Comparison of ENCODE assay signal across 13 cellular contexts in the genomic region with DNA sequence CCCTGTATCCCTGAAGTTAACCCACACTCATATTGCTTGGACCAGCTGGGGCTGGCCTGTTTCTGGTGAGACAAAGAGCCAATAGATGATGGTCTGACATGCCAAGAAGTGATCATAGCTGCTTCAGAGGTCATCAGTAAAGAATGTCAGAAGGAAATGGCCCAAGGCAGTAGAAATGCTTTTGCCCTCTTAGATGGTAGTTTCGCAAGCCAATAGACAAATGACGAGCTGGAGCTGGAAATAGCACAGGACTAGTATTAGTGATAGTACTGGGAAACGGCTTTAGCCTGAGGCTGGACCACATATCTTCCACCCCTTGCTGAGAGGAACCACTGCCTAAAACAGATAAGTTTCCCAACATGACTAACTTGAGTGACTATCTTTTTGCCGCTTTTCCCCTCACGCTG.
DNase-seq lines count a peak whose midpoint lies in the region; ATAC-seq and TF ChIP-seq lines count a peak whose summit lies in the region.
"Had no signal": no experiment of that assay in that cellular context is flagged by ENCODE, and none has a peak within 500 bp of the region (broad histone marks: within the 10 kb centered on the region; RNA-seq: fewer than 3 reads in every experiment).

No MANE protein-coding gene starts in this region.

- no peak overlapping the region for H3K4me3 ChIP-seq in fibroblast of mammary gland (ENCODE audit: control insufficient read depth, low read depth, low read length)
- H3K4me3 ChIP-seq: stomach had no signal

- DNase-seq in H4 (ENCODE audit: low spot score): peak; percentile 67
- peak; percentile 87 for DNase-seq in RWPE1 (ENCODE audit: low spot score)
- DNase-seq in fibroblast of mammary gland (ENCODE audit: low read depth): peak; percentile 96
- peak; percentile 90 for DNase-seq in pulmonary artery endothelial cell (ENCODE audit: low read depth, low spot score)
- DNase-seq in AML-193 (lab: John Stamatoyannopoulos, UW): no peak
- no peak for DNase-seq in sciatic nerve (ENCODE audit: low spot score)
- no peak for DNase-seq in germinal center (ENCODE audit: low spot score)
- DNase-seq: effector memory CD8-positive, alpha-beta T cell; NCI-H510A; stimulated activated CD4-positive, alpha-beta T cell treated with anti-CD3 and anti-CD28 coated beads, Interleukin-12 subunit alpha, Interleukin-12 subunit beta, amount 100 ng/mL, for 4 hours; stomach had no signal

- no peak overlapping the region; the same call in 1 of the 2 replicates for H3K27ac ChIP-seq in RWPE1

- POLR2A ChIA-PET in RWPE1 (lab: Yijun Ruan, JAX; ENCODE audit: low non-redundant PET): no interaction called here

- CTCF ChIA-PET in RWPE1 (lab: Yijun Ruan, JAX): interaction anchor here (2.1 kb wide), 1 partner anchor 176 kb away, joined by 6 read pairs; a partner anchor contains a TSS

- TF ChIP-seq CTCF in RWPE1 (conservative IDR thresholded peaks at IDR 0.05; ENCODE audit: low read depth) (no peak), fibroblast of mammary gland (conservative IDR thresholded peaks at IDR 0.05; ENCODE audit: control insufficient read depth, insufficient read depth, low read depth, low read length) (no peak)

- ATAC-seq in GM19452 (IDR thresholded peaks at IDR 0.05; ENCODE audit: unreplicated experiment) (no peak), sciatic nerve (no peak)
- ATAC-seq: effector memory CD8-positive, alpha-beta T cell; HepG2 had no signal

- intact Hi-C loops in sciatic nerve (cut with DNase I): no loop called here

Comparison
In these comparisons a context has a peak if more than half of its experiments do, and no peak if none do; other contexts are left out.
1. DNase-seq: peak in H4 (single experiment), RWPE1 (single experiment), fibroblast of mammary gland (single experiment) and pulmonary artery endothelial cell (single experiment); none in AML-193 (0 of 2), sciatic nerve (single experiment) and germinal center (single experiment).